In genomic region chr19:2084993-2085720, GRCh38 we compare ENCODE assay signal across 8 cellular contexts. TPM values are rescaled to one million over a fixed set of nuclear protein-coding genes. Genes with fewer than 3 reads are reported as not detected.
DNase-seq lines count a peak whose midpoint lies in the region; ATAC-seq, FAIRE-seq and TF ChIP-seq lines count a peak whose summit lies in the region.

No MANE protein-coding gene starts in this region.

- peaks cover 66% of the 10 kb centered on the region for H3K4me1 ChIP-seq in keratinocyte (ENCODE audit: control insufficient read depth, extremely low read depth, insufficient read depth, low read length)

- peak; percentile 81 for DNase-seq in Daoy (ENCODE audit: low read depth)
- peak; percentile 91 for DNase-seq in SIG-M5 (lab: John Stamatoyannopoulos, UW)
- DNase-seq in activated naive CD4-positive, alpha-beta T cell (lab: John Stamatoyannopoulos, UW) = peak; percentile 58 to 83 (median 70)
- no peak for DNase-seq in keratinocyte (ENCODE audit: low read depth, low spot score)
- peak; percentile 89 to 95 (median 92) for DNase-seq in stimulated activated CD4-positive, alpha-beta T cell treated with anti-CD3 and anti-CD28 coated beads, TNF-alpha, amount 100 ng/mL, for 48 hours (ENCODE audit: low read depth in 3 of 3)
- DNase-seq in anterior cingulate cortex (lab: John Stamatoyannopoulos, UW) = no peak
- DNase-seq in RKO (ENCODE audit: low spot score) = no peak

- TF ChIP-seq CTCF in keratinocyte (optimal IDR thresholded peaks at IDR 0.05 in 1 of 3, IDR thresholded peaks at IDR 0.05 in 1 of 3, conservative IDR thresholded peaks at IDR 0.05 in 1 of 3; ENCODE audit: extremely low read depth in 1 of 3, insufficient read depth in 2 of 3, low read length in 3 of 3) = no peak

- H3K4me3 ChIP-seq in keratinocyte (ENCODE audit: control insufficient read depth in 2 of 3, extremely low read depth in 1 of 3, insufficient read depth in 2 of 3, low read depth in 1 of 3, low read length in 3 of 3) = no peak overlapping the region

- no peak overlapping the region for H2AFZ ChIP-seq in keratinocyte (ENCODE audit: control insufficient read depth, low read length)

- dilution Hi-C loops in keratinocyte (cut with MboI; ENCODE audit: extremely low pct_ligation_motif_present, low sequenced_read_pairs) = no loop called here

- no peaks in the 10 kb centered on the region for H4K20me1 ChIP-seq in keratinocyte (ENCODE audit: control insufficient read depth, extremely low read depth, insufficient read depth, low read length)

- H3K9me3 ChIP-seq in keratinocyte (ENCODE audit: control insufficient read depth, low read depth, low read length) = no peaks in the 10 kb centered on the region

- FAIRE-seq in keratinocyte (lab: Jason Lieb, UNC) = peak; percentile 43

- no peaks in the 10 kb centered on the region for H3K9me1 ChIP-seq in keratinocyte (ENCODE audit: control insufficient read depth, extremely low read depth, insufficient read depth, low read length)

- peak overlapping the region; percentile 4 for H3K4me2 ChIP-seq in keratinocyte (ENCODE audit: control insufficient read depth, extremely low read depth, insufficient read depth, low read depth, low read length)

- peaks cover 24% of the 10 kb centered on the region for H3K79me2 ChIP-seq in keratinocyte (ENCODE audit: control insufficient read depth, insufficient read depth, low read length)

- peak overlapping the region; percentile 13 for H3K27ac ChIP-seq in keratinocyte (ENCODE audit: control insufficient read depth, insufficient read depth, low read length)

- H3K27me3 ChIP-seq in keratinocyte (ENCODE audit: control insufficient read depth, extremely low read depth, insufficient read depth, low read length) = no peaks in the 10 kb centered on the region

- peaks cover 5 to 17% of the 10 kb centered on the region in 2 experiments for H3K36me3 ChIP-seq in keratinocyte (ENCODE audit: control insufficient read depth in 2 of 2, extremely low read depth in 1 of 2, insufficient read depth in 2 of 2, low read length in 2 of 2)

- peak; percentile 43 for ATAC-seq in HG02678 (IDR thresholded peaks at IDR 0.05; ENCODE audit: unreplicated experiment)

- no peak overlapping the region for H3K9ac ChIP-seq in keratinocyte (ENCODE audit: control insufficient read depth, extremely low read depth, insufficient read depth, low read length)

RNA-seq across cellular contexts. Expression of gene MOB3A, which starts 11.0 kb away (rescaled TPM):
- 11.1 and 13.5 TPM in 2 replicates for total RNA-seq in Daoy (2014; rRNA removed; shearing (Covaris generic))
- polyA plus RNA-seq in keratinocyte = 24.1 to 61.8 TPM (median 34.2 TPM) in 3 replicates
- polyA plus RNA-seq in keratinocyte (2011; ENCODE audit: low read depth) = 8.6 TPM
- polyA plus RNA-seq in keratinocyte (2011; cell fraction: cytosol; rRNA removed) = 35.7 and 45.2 TPM in 2 replicates
- polyA plus RNA-seq in keratinocyte (2011; cell fraction: nucleus; rRNA removed) = 44.3 and 61.8 TPM in 2 replicates
- polyA plus RNA-seq in keratinocyte (2012; ENCODE audit: low replicate concordance) = 20.9 and 52.4 TPM in 2 replicates
- polyA minus RNA-seq in keratinocyte = 57.5 to 202 TPM (median 64.4 TPM) in 3 replicates
- polyA minus RNA-seq in keratinocyte (2011; cell fraction: cytosol; rRNA and poly(A)+ RNA removed) = 125 TPM
- 30.7 and 47.2 TPM in 2 replicates for polyA minus RNA-seq in keratinocyte (2011; cell fraction: nucleus; rRNA and poly(A)+ RNA removed)

RNA-seq across cellular contexts. Expression of gene IZUMO4, which starts 11.6 kb away (rescaled TPM):
- total RNA-seq in Daoy (2014; rRNA removed; shearing (Covaris generic)) = not detected in 2 replicates
- 6.0 to 14.9 TPM (median 6.7 TPM) in 3 replicates for polyA plus RNA-seq in keratinocyte
- polyA plus RNA-seq in keratinocyte (2011; ENCODE audit: low read depth) = 1.8 TPM
- 3.4 and 6.7 TPM in 2 replicates for polyA plus RNA-seq in keratinocyte (2011; cell fraction: cytosol; rRNA removed)
- 23.2 and 33.2 TPM in 2 replicates for polyA plus RNA-seq in keratinocyte (2011; cell fraction: nucleus; rRNA removed)
- 6.3 and 7.6 TPM in 2 replicates for polyA plus RNA-seq in keratinocyte (2012; ENCODE audit: low replicate concordance)
- polyA minus RNA-seq in keratinocyte = 5.0 to 8.4 TPM (median 7.2 TPM) in 3 replicates
- polyA minus RNA-seq in keratinocyte (2011; cell fraction: cytosol; rRNA and poly(A)+ RNA removed) = 3.5 TPM
- polyA minus RNA-seq in keratinocyte (2011; cell fraction: nucleus; rRNA and poly(A)+ RNA removed) = 1.6 and 3.3 TPM in 2 replicates

RNA-seq across cellular contexts. Expression of gene MKNK2, which starts 34.1 kb away (rescaled TPM):
- 31.3 and 33.9 TPM in 2 replicates for total RNA-seq in Daoy (2014; rRNA removed; shearing (Covaris generic))
- polyA plus RNA-seq in keratinocyte = 64.0 to 113 TPM (median 88.3 TPM) in 3 replicates
- polyA plus RNA-seq in keratinocyte (2011; ENCODE audit: low read depth) = 155 TPM
- 54.2 and 95.8 TPM in 2 replicates for polyA plus RNA-seq in keratinocyte (2011; cell fraction: cytosol; rRNA removed)
- 87.3 and 99.2 TPM in 2 replicates for polyA plus RNA-seq in keratinocyte (2011; cell fraction: nucleus; rRNA removed)
- 101 and 231 TPM in 2 replicates for polyA plus RNA-seq in keratinocyte (2012; ENCODE audit: low replicate concordance)
- 111 to 139 TPM (median 130 TPM) in 3 replicates for polyA minus RNA-seq in keratinocyte
- polyA minus RNA-seq in keratinocyte (2011; cell fraction: cytosol; rRNA and poly(A)+ RNA removed) = 391 TPM
- polyA minus RNA-seq in keratinocyte (2011; cell fraction: nucleus; rRNA and poly(A)+ RNA removed) = 86.2 and 87.5 TPM in 2 replicates

Comparison
In these comparisons a context has a peak if more than half of its experiments do, and no peak if none do; other contexts are left out.
1. DNase-seq: peak in Daoy (single experiment), SIG-M5 (single experiment), activated naive CD4-positive, alpha-beta T cell (4 of 4) and stimulated activated CD4-positive, alpha-beta T cell treated with anti-CD3 and anti-CD28 coated beads, TNF-alpha, amount 100 ng/mL, for 48 hours (3 of 3); none in keratinocyte (single experiment), anterior cingulate cortex (0 of 58) and RKO (single experiment).